In genomic region chr5:41195228-41195627, GRCh38 we compare ENCODE assay signal across 19 cellular contexts. TPM values are rescaled to one million over a fixed set of nuclear protein-coding genes. Genes with fewer than 3 reads are reported as not detected.
"Had no signal": no experiment of that assay in that cellular context is flagged by ENCODE, and none has a peak within 500 bp of the region (broad histone marks: within the 10 kb centered on the region; RNA-seq: fewer than 3 reads in every experiment).

No MANE protein-coding gene starts in this region.

- H3K36me3 ChIP-seq: neutrophil, WERI-Rb-1 had no signal

- H3K36me3 Mint-ChIP-seq: natural killer cell had no signal

- H3K9me3 ChIP-seq: neutrophil had no signal

- H3K4me1 Mint-ChIP-seq: activated T-helper 17 cell treated with anti-CD3 and anti-CD28 coated beads, Interleukin-2, amount 50 U/mL, for 72 hours; natural killer cell had no signal

- ATAC-seq: activated T-helper 17 cell treated with anti-CD3 and anti-CD28 coated beads, Interleukin-2, amount 50 U/mL, for 72 hours; foreskin keratinocyte; natural killer cell had no signal

- H3K4me1 ChIP-seq: foreskin keratinocyte had no signal

- DNase-seq: activated CD4-positive, alpha-beta T cell treated with anti-CD3 and anti-CD28 coated beads, Interleukin-2, amount 50 U/mL, for 48 hours; activated naive CD4-positive, alpha-beta T cell treated with anti-CD3 and anti-CD28 coated beads for 36 hours; caudate nucleus; foreskin keratinocyte; mesendoderm; natural killer cell; small intestine; stimulated activated CD4-positive, alpha-beta T cell treated with anti-CD3 and anti-CD28 coated beads, Interleukin-4, amount 100 ng/mL, for 4 hours; stimulated activated CD8-positive, alpha-beta memory T cell treated with anti-CD3 and anti-CD28 coated beads, Interleukin-4, amount 100 ng/mL, for 48 hours; stimulated activated naive CD4-positive, alpha-beta T cell treated with Interleukin-2 at 50 U/mL for 16 hours; WERI-Rb-1 had no signal

- H3K27me3 ChIP-seq: foreskin keratinocyte, neutrophil had no signal

- FAIRE-seq: astrocyte, colon, islet of Langerhans, small intestine, urothelium cell line had no signal

- H3K9me3 Mint-ChIP-seq: activated naive CD4-positive, alpha-beta T cell treated with anti-CD3 and anti-CD28 coated beads for 36 hours; activated T-helper 17 cell treated with anti-CD3 and anti-CD28 coated beads, Interleukin-2, amount 50 U/mL, for 72 hours; T-helper 1 cell treated with Interleukin-12 subunit alpha and Interleukin-12 subunit beta and Interleukin-4 antibody, amounts not matched to agents 30 μg/mL and 1 μg/mL, for 36 hours had no signal

- H3K27me3 Mint-ChIP-seq: activated T-helper 17 cell treated with anti-CD3 and anti-CD28 coated beads, Interleukin-2, amount 50 U/mL, for 72 hours had no signal

- H3K27ac ChIP-seq: foreskin keratinocyte, neutrophil, WERI-Rb-1 had no signal

- H3K4me3 Mint-ChIP-seq: activated naive CD4-positive, alpha-beta T cell treated with anti-CD3 and anti-CD28 coated beads for 36 hours; activated T-helper 17 cell treated with anti-CD3 and anti-CD28 coated beads, Interleukin-2, amount 50 U/mL, for 72 hours; natural killer cell; T-helper 1 cell treated with Interleukin-12 subunit alpha and Interleukin-12 subunit beta and Interleukin-4 antibody, amounts not matched to agents 30 μg/mL and 1 μg/mL, for 36 hours had no signal

- H3K27ac Mint-ChIP-seq: activated naive CD4-positive, alpha-beta T cell treated with anti-CD3 and anti-CD28 coated beads for 36 hours; activated T-helper 17 cell treated with anti-CD3 and anti-CD28 coated beads, Interleukin-2, amount 50 U/mL, for 72 hours; natural killer cell; T-helper 1 cell treated with Interleukin-12 subunit alpha and Interleukin-12 subunit beta and Interleukin-4 antibody, amounts not matched to agents 30 μg/mL and 1 μg/mL, for 36 hours had no signal

RNA-seq across cellular contexts. Expression of gene C6, which starts 18.1 kb away (rescaled TPM):
- total RNA-seq: activated naive CD4-positive, alpha-beta T cell treated with anti-CD3 and anti-CD28 coated beads for 36 hours; activated T-helper 17 cell treated with anti-CD3 and anti-CD28 coated beads, Interleukin-2, amount 50 U/mL, for 72 hours; astrocyte; foreskin keratinocyte; natural killer cell; temporal lobe had no signal
- polyA plus RNA-seq: foreskin keratinocyte had no signal
